Comparison of ENCODE assay signal across 2 cellular contexts in genomic region chr13:73059460-73060250, GRCh38.
TF ChIP-seq lines count a peak whose summit lies in the region.

No MANE protein-coding gene starts in this region.

TF ChIP-seq in SK-N-SH treated with all-trans-retinoic acid at 6 μM for 48 hours, 23 proteins besides CTCF, POLR2A, EP300 and RAD21 (continued from another document):
- TF ChIP-seq ZNF565 (CRISPR knock-in tag; conservative IDR thresholded peaks at IDR 0.05; ENCODE audit: low read depth), result no peak
- no peak for TF ChIP-seq ISL1 (CRISPR knock-in tag; IDR thresholded peaks at IDR 0.05)
- TF ChIP-seq ZFP3 (CRISPR knock-in tag; IDR thresholded peaks at IDR 0.05), result no peak
- TF ChIP-seq ESRRG (CRISPR knock-in tag; IDR thresholded peaks at IDR 0.05), result no peak
- TF ChIP-seq PPARA (CRISPR knock-in tag; IDR thresholded peaks at IDR 0.05; ENCODE audit: borderline replicate concordance), result no peak
- no peak for TF ChIP-seq CREB5 (CRISPR knock-in tag; IDR thresholded peaks at IDR 0.05; ENCODE audit: low read depth)
- TF ChIP-seq ZNF70 (CRISPR knock-in tag; IDR thresholded peaks at IDR 0.05), result no peak
- no peak for TF ChIP-seq ZFP30 (CRISPR knock-in tag; IDR thresholded peaks at IDR 0.05)
- no peak for TF ChIP-seq ZC3H10 (CRISPR knock-in tag; IDR thresholded peaks at IDR 0.05)
- no peak for TF ChIP-seq CSDC2 (CRISPR knock-in tag; IDR thresholded peaks at IDR 0.05)

TF ChIP-seq in K562, 482 proteins besides CTCF, POLR2A, EP300 and RAD21 (continued from another document):
- TF ChIP-seq, protein P1, sequence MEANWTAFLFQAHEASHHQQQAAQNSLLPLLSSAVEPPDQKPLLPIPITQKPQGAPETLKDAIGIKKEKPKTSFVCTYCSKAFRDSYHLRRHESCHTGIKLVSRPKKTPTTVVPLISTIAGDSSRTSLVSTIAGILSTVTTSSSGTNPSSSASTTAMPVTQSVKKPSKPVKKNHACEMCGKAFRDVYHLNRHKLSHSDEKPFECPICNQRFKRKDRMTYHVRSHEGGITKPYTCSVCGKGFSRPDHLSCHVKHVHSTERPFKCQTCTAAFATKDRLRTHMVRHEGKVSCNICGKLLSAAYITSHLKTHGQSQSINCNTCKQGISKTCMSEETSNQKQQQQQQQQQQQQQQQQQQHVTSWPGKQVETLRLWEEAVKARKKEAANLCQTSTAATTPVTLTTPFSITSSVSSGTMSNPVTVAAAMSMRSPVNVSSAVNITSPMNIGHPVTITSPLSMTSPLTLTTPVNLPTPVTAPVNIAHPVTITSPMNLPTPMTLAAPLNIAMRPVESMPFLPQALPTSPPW (CRISPR knock-in tag; IDR thresholded peaks at IDR 0.05), result peak; percentile 62
- TF ChIP-seq FOXA3 (CRISPR knock-in tag; conservative IDR thresholded peaks at IDR 0.05 in 1 of 2, IDR thresholded peaks at IDR 0.05 in 1 of 2) (no peak), E2F6 (IDR thresholded peaks at IDR 0.05; ENCODE audit: borderline replicate concordance in 1 of 2, extremely low read depth in 1 of 2, insufficient read depth in 1 of 2, insufficient read length in 1 of 2, low read depth in 1 of 2, low read length in 1 of 2, poor library complexity in 1 of 2, severe bottlenecking in 1 of 2) (peak in 1 of 2 experiments; percentile 90), FOXJ2 (tag; IDR thresholded peaks at IDR 0.05) (no peak), NR2C2 (CRISPR knock-in tag; IDR thresholded peaks at IDR 0.05) (no peak), NR2C2 (tag; IDR thresholded peaks at IDR 0.05) (no peak), NR2C1 (IDR thresholded peaks at IDR 0.05) (no peak), NR2C1 (tag; IDR thresholded peaks at IDR 0.05) (no peak), BCLAF1 (IDR thresholded peaks at IDR 0.05; ENCODE audit: borderline replicate concordance in 1 of 2, control insufficient read depth in 1 of 2, low read depth in 2 of 2, low read length in 1 of 2) (no peak), CCNT2 (IDR thresholded peaks at IDR 0.05; ENCODE audit: borderline replicate concordance, extremely low read depth, insufficient read length, low read depth, low read length) (peak; percentile 20), ZNF134 (CRISPR knock-in tag; conservative IDR thresholded peaks at IDR 0.05) (no peak), CXXC5 (CRISPR knock-in tag; IDR thresholded peaks at IDR 0.05) (0 out of 2 replicates have a peak, but pooled peaks have one; percentile 5), IRF9 (tag; IDR thresholded peaks at IDR 0.05) (no peak), ZBTB34 (CRISPR knock-in tag; IDR thresholded peaks at IDR 0.05) (no peak), SMAD4 (CRISPR knock-in tag; conservative IDR thresholded peaks at IDR 0.05) (no peak), SUPT5H (IDR thresholded peaks at IDR 0.05) (no peak), TSC22D4 (tag; IDR thresholded peaks at IDR 0.05) (no peak), HSF4 (CRISPR knock-in tag; IDR thresholded peaks at IDR 0.05; ENCODE audit: borderline replicate concordance) (no peak), CHD4 (IDR thresholded peaks at IDR 0.05; ENCODE audit: insufficient read depth, insufficient replicate concordance, low read depth, low read length, poor library complexity, severe bottlenecking) (no peak), CBFB (CRISPR knock-in tag; IDR thresholded peaks at IDR 0.05) (no peak), IRF2 (CRISPR knock-in tag; IDR thresholded peaks at IDR 0.05) (no peak), POU5F1 (IDR thresholded peaks at IDR 0.05; ENCODE audit: borderline replicate concordance, low read depth, low read length, partially characterized antibody) (no peak)
- TF ChIP-seq, protein P2, sequence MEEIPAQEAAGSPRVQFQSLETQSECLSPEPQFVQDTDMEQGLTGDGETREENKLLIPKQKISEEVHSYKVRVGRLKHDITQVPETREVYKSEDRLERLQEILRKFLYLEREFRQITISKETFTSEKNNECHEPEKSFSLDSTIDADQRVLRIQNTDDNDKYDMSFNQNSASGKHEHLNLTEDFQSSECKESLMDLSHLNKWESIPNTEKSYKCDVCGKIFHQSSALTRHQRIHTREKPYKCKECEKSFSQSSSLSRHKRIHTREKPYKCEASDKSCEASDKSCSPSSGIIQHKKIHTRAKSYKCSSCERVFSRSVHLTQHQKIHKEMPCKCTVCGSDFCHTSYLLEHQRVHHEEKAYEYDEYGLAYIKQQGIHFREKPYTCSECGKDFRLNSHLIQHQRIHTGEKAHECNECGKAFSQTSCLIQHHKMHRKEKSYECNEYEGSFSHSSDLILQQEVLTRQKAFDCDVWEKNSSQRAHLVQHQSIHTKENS (CRISPR knock-in tag; IDR thresholded peaks at IDR 0.05), result no peak
- TF ChIP-seq, protein P3, sequence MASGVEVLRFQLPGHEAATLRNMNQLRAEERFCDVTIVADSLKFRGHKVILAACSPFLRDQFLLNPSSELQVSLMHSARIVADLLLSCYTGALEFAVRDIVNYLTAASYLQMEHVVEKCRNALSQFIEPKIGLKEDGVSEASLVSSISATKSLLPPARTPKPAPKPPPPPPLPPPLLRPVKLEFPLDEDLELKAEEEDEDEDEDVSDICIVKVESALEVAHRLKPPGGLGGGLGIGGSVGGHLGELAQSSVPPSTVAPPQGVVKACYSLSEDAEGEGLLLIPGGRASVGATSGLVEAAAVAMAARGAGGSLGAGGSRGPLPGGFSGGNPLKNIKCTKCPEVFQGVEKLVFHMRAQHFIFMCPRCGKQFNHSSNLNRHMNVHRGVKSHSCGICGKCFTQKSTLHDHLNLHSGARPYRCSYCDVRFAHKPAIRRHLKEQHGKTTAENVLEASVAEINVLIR (CRISPR knock-in tag; IDR thresholded peaks at IDR 0.05), result no peak
- TF ChIP-seq, protein P4, sequence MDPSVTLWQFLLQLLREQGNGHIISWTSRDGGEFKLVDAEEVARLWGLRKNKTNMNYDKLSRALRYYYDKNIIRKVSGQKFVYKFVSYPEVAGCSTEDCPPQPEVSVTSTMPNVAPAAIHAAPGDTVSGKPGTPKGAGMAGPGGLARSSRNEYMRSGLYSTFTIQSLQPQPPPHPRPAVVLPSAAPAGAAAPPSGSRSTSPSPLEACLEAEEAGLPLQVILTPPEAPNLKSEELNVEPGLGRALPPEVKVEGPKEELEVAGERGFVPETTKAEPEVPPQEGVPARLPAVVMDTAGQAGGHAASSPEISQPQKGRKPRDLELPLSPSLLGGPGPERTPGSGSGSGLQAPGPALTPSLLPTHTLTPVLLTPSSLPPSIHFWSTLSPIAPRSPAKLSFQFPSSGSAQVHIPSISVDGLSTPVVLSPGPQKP (CRISPR knock-in tag; IDR thresholded peaks at IDR 0.05), result no peak
- TF ChIP-seq, protein P5, sequence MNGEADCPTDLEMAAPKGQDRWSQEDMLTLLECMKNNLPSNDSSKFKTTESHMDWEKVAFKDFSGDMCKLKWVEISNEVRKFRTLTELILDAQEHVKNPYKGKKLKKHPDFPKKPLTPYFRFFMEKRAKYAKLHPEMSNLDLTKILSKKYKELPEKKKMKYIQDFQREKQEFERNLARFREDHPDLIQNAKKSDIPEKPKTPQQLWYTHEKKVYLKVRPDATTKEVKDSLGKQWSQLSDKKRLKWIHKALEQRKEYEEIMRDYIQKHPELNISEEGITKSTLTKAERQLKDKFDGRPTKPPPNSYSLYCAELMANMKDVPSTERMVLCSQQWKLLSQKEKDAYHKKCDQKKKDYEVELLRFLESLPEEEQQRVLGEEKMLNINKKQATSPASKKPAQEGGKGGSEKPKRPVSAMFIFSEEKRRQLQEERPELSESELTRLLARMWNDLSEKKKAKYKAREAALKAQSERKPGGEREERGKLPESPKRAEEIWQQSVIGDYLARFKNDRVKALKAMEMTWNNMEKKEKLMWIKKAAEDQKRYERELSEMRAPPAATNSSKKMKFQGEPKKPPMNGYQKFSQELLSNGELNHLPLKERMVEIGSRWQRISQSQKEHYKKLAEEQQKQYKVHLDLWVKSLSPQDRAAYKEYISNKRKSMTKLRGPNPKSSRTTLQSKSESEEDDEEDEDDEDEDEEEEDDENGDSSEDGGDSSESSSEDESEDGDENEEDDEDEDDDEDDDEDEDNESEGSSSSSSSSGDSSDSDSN (IDR thresholded peaks at IDR 0.05; ENCODE audit: borderline replicate concordance in 1 of 2, low read depth in 2 of 2, low read length in 2 of 2), result 0 out of 4 replicates have a peak, but pooled peaks have one; percentile 28 to 45
